ENCODE assay signal across 20 cellular contexts in the genomic region with DNA sequence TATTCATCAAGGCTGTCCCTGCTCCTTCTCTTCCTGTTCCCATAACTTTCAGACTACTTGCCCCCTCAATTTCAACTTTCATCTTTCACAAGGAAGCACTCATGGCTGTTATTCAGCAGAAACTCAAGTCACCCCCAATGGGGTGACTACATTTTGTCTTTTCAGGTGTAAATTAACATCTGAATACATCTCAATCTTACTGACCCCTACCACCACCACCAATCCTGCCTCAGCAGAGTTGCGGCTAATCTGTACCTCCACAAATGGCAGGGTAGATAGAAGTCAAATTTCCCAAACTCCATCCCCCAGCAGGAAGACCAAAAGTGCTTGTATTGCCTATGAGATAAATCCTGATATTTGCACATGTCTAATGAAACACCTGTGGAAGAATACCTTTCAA. TPM values are rescaled to one million over a fixed set of nuclear protein-coding genes. Genes with fewer than 3 reads are reported as not detected.
DNase-seq lines count a peak whose midpoint lies in the region; ATAC-seq and TF ChIP-seq lines count a peak whose summit lies in the region.
"Had no signal": no experiment of that assay in that cellular context is flagged by ENCODE, and none has a peak within 500 bp of the region (broad histone marks: within the 10 kb centered on the region; RNA-seq: fewer than 3 reads in every experiment).

No MANE protein-coding gene starts in this region.

- intact Hi-C loops in OCI-LY7 (cut with micrococcal nuclease; ENCODE audit: unreplicated experiment), result no loop called here

- ATAC-seq in GM19452 (IDR thresholded peaks at IDR 0.05; ENCODE audit: unreplicated experiment), result no peak
- ATAC-seq in GM19395 (IDR thresholded peaks at IDR 0.05; ENCODE audit: unreplicated experiment), result no peak

- H3K4me3 Mint-ChIP-seq in endodermal cell, result no peak overlapping the region
- peak overlapping the region; percentile 45 for H3K4me3 Mint-ChIP-seq in neural crest cell
- H3K4me3 Mint-ChIP-seq: HFFc6 had no signal

- TF ChIP-seq CTCF in GM10266 (IDR thresholded peaks at IDR 0.05; ENCODE audit: control insufficient read depth, insufficient read depth, low read depth, missing control alignments), result no peak
- TF ChIP-seq CTCF in OCI-LY7 (conservative IDR thresholded peaks at IDR 0.05; ENCODE audit: low read length), result no peak
- TF ChIP-seq CTCF in endodermal cell (conservative IDR thresholded peaks at IDR 0.05), result no peak
- no peak for TF ChIP-seq CTCF in neural crest cell (conservative IDR thresholded peaks at IDR 0.05)

- H3K4me3 ChIP-seq in OCI-LY7 (ENCODE audit: low read depth, low read length, poor library complexity, severe bottlenecking) (no peak overlapping the region), endodermal cell (ENCODE audit: low read length) (no peak overlapping the region)
- H3K4me3 ChIP-seq: PC-9 had no signal

- H3K4me1 ChIP-seq in OCI-LY7 (ENCODE audit: insufficient read depth, low read length, poor library complexity, severe bottlenecking) (peaks cover 50% of the 10 kb centered on the region), endodermal cell (ENCODE audit: control insufficient read depth, insufficient read depth, low read length) (no peaks in the 10 kb centered on the region)

- H4K20me1 ChIP-seq in OCI-LY7 (ENCODE audit: insufficient read depth, low read length), result no peaks in the 10 kb centered on the region

- H3K4me2 ChIP-seq in OCI-LY7 (ENCODE audit: low read length), result peak overlapping the region; percentile 31; the same call in 1 of the 2 replicates
- H3K4me2 ChIP-seq: PC-9 had no signal

- H3K27me3 Mint-ChIP-seq in endodermal cell (ENCODE audit: insufficient read depth) (peaks cover 67% of the 10 kb centered on the region), neural crest cell (ENCODE audit: low read depth) (peaks cover 2% of the 10 kb centered on the region)

- H3K36me3 ChIP-seq in OCI-LY7 (ENCODE audit: insufficient read depth, low read length), result no peaks in the 10 kb centered on the region
- H3K36me3 ChIP-seq in endodermal cell (ENCODE audit: control insufficient read depth, insufficient read depth, low read length), result no peaks in the 10 kb centered on the region
- H3K36me3 ChIP-seq: BE2C had no signal

- no peak overlapping the region for H3K27ac Mint-ChIP-seq in endodermal cell
- H3K27ac Mint-ChIP-seq in neural crest cell (ENCODE audit: unreplicated experiment), result peak overlapping the region; percentile 44
- H3K27ac Mint-ChIP-seq: HFFc6 had no signal

- H3K9me3 ChIP-seq in OCI-LY7 (ENCODE audit: low read length) (no peaks in the 10 kb centered on the region), endodermal cell (ENCODE audit: control insufficient read depth, low read length) (no peaks in the 10 kb centered on the region)
- H3K9me3 ChIP-seq: BE2C had no signal

- no peaks in the 10 kb centered on the region for H3K9me2 ChIP-seq in OCI-LY7 (ENCODE audit: insufficient read depth, low read length)

- H3K36me3 Mint-ChIP-seq in endodermal cell (ENCODE audit: low read depth) (no peaks in the 10 kb centered on the region), neural crest cell (ENCODE audit: low read depth) (peaks cover 5% of the 10 kb centered on the region)
- H3K36me3 Mint-ChIP-seq: CD4-positive, CD25-positive, alpha-beta regulatory T cell had no signal

- peak; percentile 5 for DNase-seq in GM10266 (ENCODE audit: extremely low spot score)
- no peak for DNase-seq in OCI-LY7 (ENCODE audit: low spot score)
- no peak for DNase-seq in endodermal cell
- DNase-seq in neural crest cell (ENCODE audit: low read depth, low spot score), result no peak
- no peak for DNase-seq in central memory CD4-positive, alpha-beta T cell
- DNase-seq: BE2C; CD4-positive, CD25-positive, alpha-beta regulatory T cell; COR-L47; DND-41; HFFc6; IMR-90; NCI-H1048; NCI-H226; NCI-H82 had no signal

- CTCF ChIA-PET in OCI-LY7 (lab: Charles Lee; ENCODE audit: unreplicated experiment), result no interaction called here

- 87% methylated on average over 1 of the region's 1 CpG; no CpG with 5 or more reads in 1 of the 2 experiments for WGBS in endodermal cell (ENCODE audit: insufficient coverage in 1 of 2, insufficient read length in 1 of 2), 2 experiments

- H3K79me2 ChIP-seq in OCI-LY7 (ENCODE audit: insufficient read depth, low read depth, low read length), result no peaks in the 10 kb centered on the region

- no TSS peak for BruUV-seq in OCI-LY7 (replicated peaks; lab: Mats Ljungman, UMichigan)

- POLR2A ChIA-PET in OCI-LY7 (lab: Charles Lee), result no interaction called here

- peak overlapping the region; percentile 56; the same call in 1 of the 2 replicates for H2AFZ ChIP-seq in OCI-LY7 (ENCODE audit: low read length)
- H2AFZ ChIP-seq: PC-9 had no signal

- no peak overlapping the region for H3K9ac ChIP-seq in endodermal cell (ENCODE audit: extremely low read depth, low read length, poor library complexity, severe bottlenecking)

- peaks cover 21% of the 10 kb centered on the region for H3K4me1 Mint-ChIP-seq in endodermal cell
- peaks cover 84% of the 10 kb centered on the region for H3K4me1 Mint-ChIP-seq in neural crest cell

- peaks cover 56% of the 10 kb centered on the region for H3K27me3 ChIP-seq in endodermal cell (ENCODE audit: control insufficient read depth, insufficient read depth, low read length, poor library complexity, severe bottlenecking)
- H3K27me3 ChIP-seq: BE2C had no signal

- H3K9me3 Mint-ChIP-seq in endodermal cell (no peaks in the 10 kb centered on the region), neural crest cell (no peaks in the 10 kb centered on the region)
- H3K9me3 Mint-ChIP-seq: HFFc6 had no signal

- no peak overlapping the region for H3K27ac ChIP-seq in OCI-LY7 (ENCODE audit: low read depth, low read length, poor library complexity, severe bottlenecking)
- peak overlapping the region; percentile 85 for H3K27ac ChIP-seq in endodermal cell (ENCODE audit: low read depth, low read length)
- H3K27ac ChIP-seq: PC-9, RWPE1 had no signal

RNA-seq across cellular contexts. Expression of a gene that starts 19.2 kb away (rescaled TPM):
- 33.5 and 36.3 TPM in 2 replicates for total RNA-seq in OCI-LY7 (2014; rRNA removed; shearing (Covaris generic))
- total RNA-seq in OCI-LY7 (2022), result 11.3 and 11.5 TPM in 2 replicates
- 10 to 100 TPM in 1 of 2 donors, 1 to 10 TPM in 1; 1.8 to 39.5 TPM for total RNA-seq in endodermal cell
- 240 TPM for polyA plus RNA-seq in endodermal cell (2013, experiment 1 of 2)
- 203 TPM for polyA plus RNA-seq in endodermal cell (2013, experiment 2 of 2)
- 105 and 110 TPM in 2 replicates for total RNA-seq in neural crest cell
- total RNA-seq: CD4-positive, CD25-positive, alpha-beta regulatory T cell; G401; HFFc6; IMR-90; MCF 10A; PC-9 had no signal
- polyA plus RNA-seq: CD4-positive, CD25-positive, alpha-beta regulatory T cell; IMR-90 had no signal
